ENCODE assay signal across 1 cellular context in the genomic region with DNA sequence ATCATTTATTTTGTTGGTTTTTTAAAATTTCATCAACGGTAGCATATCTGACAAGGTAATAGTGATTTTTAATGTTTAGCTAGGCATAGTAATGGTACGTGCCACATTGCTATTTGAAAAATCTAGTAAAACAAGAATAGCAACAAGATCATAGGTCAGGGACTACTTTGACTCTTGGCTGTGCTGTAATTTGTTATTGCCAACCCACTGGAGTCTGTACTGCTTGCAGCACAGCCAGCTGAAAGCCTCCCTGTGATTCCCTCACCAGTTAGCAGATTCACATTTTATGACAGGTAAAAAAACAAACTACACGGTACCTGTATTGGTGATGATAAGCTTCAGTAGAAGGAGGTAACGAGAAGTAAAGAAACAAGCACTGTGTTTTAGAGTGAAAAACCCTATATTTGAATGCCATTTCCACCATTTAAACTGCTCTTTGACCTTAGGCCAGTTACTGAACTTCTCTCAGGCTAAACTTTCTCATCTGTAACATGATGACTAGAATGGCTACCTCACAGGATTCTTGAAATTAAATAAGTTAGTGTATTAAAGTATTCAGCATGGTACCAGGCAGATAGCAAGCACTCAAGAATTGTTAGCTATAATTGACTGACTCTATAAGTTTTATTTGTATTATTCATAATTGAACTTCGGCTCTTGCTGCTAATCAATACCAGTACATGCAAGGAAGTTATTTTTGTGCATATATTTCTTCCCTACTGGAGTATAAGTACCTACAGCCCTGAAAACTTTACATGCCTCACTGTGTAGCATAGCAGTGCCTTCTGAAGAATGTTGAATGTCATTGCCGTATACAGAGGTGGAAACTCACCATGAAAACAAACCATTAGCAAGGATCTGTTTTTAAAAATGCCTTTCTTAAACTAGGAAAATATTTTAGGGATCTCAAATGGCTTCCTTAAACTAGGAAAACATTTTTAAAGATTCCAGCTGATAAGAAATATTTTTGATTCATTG.
TF ChIP-seq lines count a peak whose summit lies in the region.

No MANE protein-coding gene starts in this region.

TF ChIP-seq in HepG2, 621 proteins besides CTCF, POLR2A, EP300 and RAD21 (continued from another document and continues in another):
- TF ChIP-seq ZKSCAN8 (CRISPR knock-in tag; IDR thresholded peaks at IDR 0.05; ENCODE audit: borderline replicate concordance) (no peak; the same call in 1 of the 2 replicates), NCOA5 (CRISPR knock-in tag; IDR thresholded peaks at IDR 0.05) (no peak), TMF1 (CRISPR knock-in tag; IDR thresholded peaks at IDR 0.05; ENCODE audit: low read depth) (no peak), KMT2A (CRISPR knock-in tag; IDR thresholded peaks at IDR 0.05) (no peak), FOXO1 (CRISPR knock-in tag; IDR thresholded peaks at IDR 0.05) (peak; percentile 83; the same call in 1 of the 2 replicates), BRD4 (CRISPR knock-in tag; IDR thresholded peaks at IDR 0.05) (no peak), MED1 (CRISPR knock-in tag; IDR thresholded peaks at IDR 0.05) (peak; percentile 96), ZSCAN21 (CRISPR knock-in tag; IDR thresholded peaks at IDR 0.05; ENCODE audit: borderline replicate concordance) (no peak), POLR2AphosphoS5 (IDR thresholded peaks at IDR 0.05; ENCODE audit: low read depth, low read length) (peak; percentile 49; the same call in 1 of the 2 replicates), RBM39 (IDR thresholded peaks at IDR 0.05; ENCODE audit: low read depth, low read length, poor library complexity, severe bottlenecking) (no peak), ZSCAN29 (CRISPR knock-in tag; conservative IDR thresholded peaks at IDR 0.05) (0 out of 2 replicates have a peak, but pooled peaks have one; percentile 23), NCOR1 (IDR thresholded peaks at IDR 0.05; ENCODE audit: borderline replicate concordance, low read length) (peak; percentile 71; the same call in 1 of the 2 replicates), ZNF546 (CRISPR knock-in tag; conservative IDR thresholded peaks at IDR 0.05) (no peak), ZNF354B (CRISPR knock-in tag; IDR thresholded peaks at IDR 0.05) (no peak), PRPF4 (IDR thresholded peaks at IDR 0.05; ENCODE audit: low read depth, low read length, poor library complexity, severe bottlenecking) (no peak), MTA1 (CRISPR knock-in tag; IDR thresholded peaks at IDR 0.05; ENCODE audit: borderline replicate concordance) (no peak), ZNF138 (CRISPR knock-in tag; IDR thresholded peaks at IDR 0.05; ENCODE audit: low read depth) (no peak), FOXJ3 (CRISPR knock-in tag; IDR thresholded peaks at IDR 0.05; ENCODE audit: borderline replicate concordance) (peak; percentile 24; the same call in 1 of the 2 replicates), ZNF777 (CRISPR knock-in tag; IDR thresholded peaks at IDR 0.05) (no peak), NR2C2 (CRISPR knock-in tag; IDR thresholded peaks at IDR 0.05; ENCODE audit: borderline replicate concordance) (0 out of 2 replicates have a peak, but pooled peaks have one; percentile 33), MAZ (IDR thresholded peaks at IDR 0.05; ENCODE audit: borderline replicate concordance, low read depth, low read length) (no peak), MAZ (CRISPR knock-in tag; IDR thresholded peaks at IDR 0.05; ENCODE audit: low read depth) (no peak), PTBP1 (IDR thresholded peaks at IDR 0.05; ENCODE audit: low read depth, low read length, poor library complexity, severe bottlenecking) (no peak), CC2D1A (CRISPR knock-in tag; IDR thresholded peaks at IDR 0.05) (0 out of 2 replicates have a peak, but pooled peaks have one; percentile 82), ISL2 (CRISPR knock-in tag; IDR thresholded peaks at IDR 0.05) (peak; percentile 77), TARDBP (CRISPR knock-in tag; IDR thresholded peaks at IDR 0.05) (peak; percentile 23; the same call in 1 of the 2 replicates), ZNF550 (CRISPR knock-in tag; IDR thresholded peaks at IDR 0.05; ENCODE audit: borderline replicate concordance) (no peak), MIXL1 (CRISPR knock-in tag; IDR thresholded peaks at IDR 0.05) (peak; percentile 82; the same call in 1 of the 2 replicates), SMARCC2 (IDR thresholded peaks at IDR 0.05) (no peak), ZNF264 (CRISPR knock-in tag; IDR thresholded peaks at IDR 0.05) (peak; percentile 47; the same call in 1 of the 2 replicates), ZFP36L2 (CRISPR knock-in tag; IDR thresholded peaks at IDR 0.05) (no peak), ISX (CRISPR knock-in tag; conservative IDR thresholded peaks at IDR 0.05) (0 out of 2 replicates have a peak, but pooled peaks have one; percentile 4), DPF2 (CRISPR knock-in tag; IDR thresholded peaks at IDR 0.05; ENCODE audit: borderline replicate concordance, low read depth) (0 out of 2 replicates have a peak, but pooled peaks have one; percentile 22), ZNF878 (CRISPR knock-in tag; IDR thresholded peaks at IDR 0.05) (peak; percentile 26; the same call in 1 of the 2 replicates), FOSL2 (CRISPR knock-in tag; IDR thresholded peaks at IDR 0.05) (0 out of 2 replicates have a peak, but pooled peaks have one; percentile 7)
- TF ChIP-seq, protein P1, sequence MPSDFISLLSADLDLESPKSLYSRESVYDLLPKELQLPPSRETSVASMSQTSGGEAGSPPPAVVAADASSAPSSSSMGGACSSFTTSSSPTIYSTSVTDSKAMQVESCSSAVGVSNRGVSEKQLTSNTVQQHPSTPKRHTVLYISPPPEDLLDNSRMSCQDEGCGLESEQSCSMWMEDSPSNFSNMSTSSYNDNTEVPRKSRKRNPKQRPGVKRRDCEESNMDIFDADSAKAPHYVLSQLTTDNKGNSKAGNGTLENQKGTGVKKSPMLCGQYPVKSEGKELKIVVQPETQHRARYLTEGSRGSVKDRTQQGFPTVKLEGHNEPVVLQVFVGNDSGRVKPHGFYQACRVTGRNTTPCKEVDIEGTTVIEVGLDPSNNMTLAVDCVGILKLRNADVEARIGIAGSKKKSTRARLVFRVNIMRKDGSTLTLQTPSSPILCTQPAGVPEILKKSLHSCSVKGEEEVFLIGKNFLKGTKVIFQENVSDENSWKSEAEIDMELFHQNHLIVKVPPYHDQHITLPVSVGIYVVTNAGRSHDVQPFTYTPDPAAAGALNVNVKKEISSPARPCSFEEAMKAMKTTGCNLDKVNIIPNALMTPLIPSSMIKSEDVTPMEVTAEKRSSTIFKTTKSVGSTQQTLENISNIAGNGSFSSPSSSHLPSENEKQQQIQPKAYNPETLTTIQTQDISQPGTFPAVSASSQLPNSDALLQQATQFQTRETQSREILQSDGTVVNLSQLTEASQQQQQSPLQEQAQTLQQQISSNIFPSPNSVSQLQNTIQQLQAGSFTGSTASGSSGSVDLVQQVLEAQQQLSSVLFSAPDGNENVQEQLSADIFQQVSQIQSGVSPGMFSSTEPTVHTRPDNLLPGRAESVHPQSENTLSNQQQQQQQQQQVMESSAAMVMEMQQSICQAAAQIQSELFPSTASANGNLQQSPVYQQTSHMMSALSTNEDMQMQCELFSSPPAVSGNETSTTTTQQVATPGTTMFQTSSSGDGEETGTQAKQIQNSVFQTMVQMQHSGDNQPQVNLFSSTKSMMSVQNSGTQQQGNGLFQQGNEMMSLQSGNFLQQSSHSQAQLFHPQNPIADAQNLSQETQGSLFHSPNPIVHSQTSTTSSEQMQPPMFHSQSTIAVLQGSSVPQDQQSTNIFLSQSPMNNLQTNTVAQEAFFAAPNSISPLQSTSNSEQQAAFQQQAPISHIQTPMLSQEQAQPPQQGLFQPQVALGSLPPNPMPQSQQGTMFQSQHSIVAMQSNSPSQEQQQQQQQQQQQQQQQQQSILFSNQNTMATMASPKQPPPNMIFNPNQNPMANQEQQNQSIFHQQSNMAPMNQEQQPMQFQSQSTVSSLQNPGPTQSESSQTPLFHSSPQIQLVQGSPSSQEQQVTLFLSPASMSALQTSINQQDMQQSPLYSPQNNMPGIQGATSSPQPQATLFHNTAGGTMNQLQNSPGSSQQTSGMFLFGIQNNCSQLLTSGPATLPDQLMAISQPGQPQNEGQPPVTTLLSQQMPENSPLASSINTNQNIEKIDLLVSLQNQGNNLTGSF (CRISPR knock-in tag; IDR thresholded peaks at IDR 0.05): no peak
- TF ChIP-seq, protein P2, sequence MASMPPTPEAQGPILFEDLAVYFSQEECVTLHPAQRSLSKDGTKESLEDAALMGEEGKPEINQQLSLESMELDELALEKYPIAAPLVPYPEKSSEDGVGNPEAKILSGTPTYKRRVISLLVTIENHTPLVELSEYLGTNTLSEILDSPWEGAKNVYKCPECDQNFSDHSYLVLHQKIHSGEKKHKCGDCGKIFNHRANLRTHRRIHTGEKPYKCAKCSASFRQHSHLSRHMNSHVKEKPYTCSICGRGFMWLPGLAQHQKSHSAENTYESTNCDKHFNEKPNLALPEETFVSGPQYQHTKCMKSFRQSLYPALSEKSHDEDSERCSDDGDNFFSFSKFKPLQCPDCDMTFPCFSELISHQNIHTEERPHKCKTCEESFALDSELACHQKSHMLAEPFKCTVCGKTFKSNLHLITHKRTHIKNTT (CRISPR knock-in tag; IDR thresholded peaks at IDR 0.05): no peak
- TF ChIP-seq, protein P3, sequence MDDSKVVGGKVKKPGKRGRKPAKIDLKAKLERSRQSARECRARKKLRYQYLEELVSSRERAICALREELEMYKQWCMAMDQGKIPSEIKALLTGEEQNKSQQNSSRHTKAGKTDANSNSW (CRISPR knock-in tag; IDR thresholded peaks at IDR 0.05; ENCODE audit: borderline replicate concordance): no peak
- TF ChIP-seq, protein P4, sequence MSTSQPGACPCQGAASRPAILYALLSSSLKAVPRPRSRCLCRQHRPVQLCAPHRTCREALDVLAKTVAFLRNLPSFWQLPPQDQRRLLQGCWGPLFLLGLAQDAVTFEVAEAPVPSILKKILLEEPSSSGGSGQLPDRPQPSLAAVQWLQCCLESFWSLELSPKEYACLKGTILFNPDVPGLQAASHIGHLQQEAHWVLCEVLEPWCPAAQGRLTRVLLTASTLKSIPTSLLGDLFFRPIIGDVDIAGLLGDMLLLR (CRISPR knock-in tag; IDR thresholded peaks at IDR 0.05): no peak
- TF ChIP-seq, protein P5, sequence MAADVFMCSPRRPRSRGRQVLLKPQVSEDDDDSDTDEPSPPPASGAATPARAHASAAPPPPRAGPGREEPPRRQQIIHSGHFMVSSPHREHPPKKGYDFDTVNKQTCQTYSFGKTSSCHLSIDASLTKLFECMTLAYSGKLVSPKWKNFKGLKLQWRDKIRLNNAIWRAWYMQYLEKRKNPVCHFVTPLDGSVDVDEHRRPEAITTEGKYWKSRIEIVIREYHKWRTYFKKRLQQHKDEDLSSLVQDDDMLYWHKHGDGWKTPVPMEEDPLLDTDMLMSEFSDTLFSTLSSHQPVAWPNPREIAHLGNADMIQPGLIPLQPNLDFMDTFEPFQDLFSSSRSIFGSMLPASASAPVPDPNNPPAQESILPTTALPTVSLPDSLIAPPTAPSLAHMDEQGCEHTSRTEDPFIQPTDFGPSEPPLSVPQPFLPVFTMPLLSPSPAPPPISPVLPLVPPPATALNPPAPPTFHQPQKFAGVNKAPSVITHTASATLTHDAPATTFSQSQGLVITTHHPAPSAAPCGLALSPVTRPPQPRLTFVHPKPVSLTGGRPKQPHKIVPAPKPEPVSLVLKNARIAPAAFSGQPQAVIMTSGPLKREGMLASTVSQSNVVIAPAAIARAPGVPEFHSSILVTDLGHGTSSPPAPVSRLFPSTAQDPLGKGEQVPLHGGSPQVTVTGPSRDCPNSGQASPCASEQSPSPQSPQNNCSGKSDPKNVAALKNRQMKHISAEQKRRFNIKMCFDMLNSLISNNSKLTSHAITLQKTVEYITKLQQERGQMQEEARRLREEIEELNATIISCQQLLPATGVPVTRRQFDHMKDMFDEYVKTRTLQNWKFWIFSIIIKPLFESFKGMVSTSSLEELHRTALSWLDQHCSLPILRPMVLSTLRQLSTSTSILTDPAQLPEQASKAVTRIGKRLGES (CRISPR knock-in tag; IDR thresholded peaks at IDR 0.05; ENCODE audit: borderline replicate concordance): no peak
- TF ChIP-seq, protein P6, sequence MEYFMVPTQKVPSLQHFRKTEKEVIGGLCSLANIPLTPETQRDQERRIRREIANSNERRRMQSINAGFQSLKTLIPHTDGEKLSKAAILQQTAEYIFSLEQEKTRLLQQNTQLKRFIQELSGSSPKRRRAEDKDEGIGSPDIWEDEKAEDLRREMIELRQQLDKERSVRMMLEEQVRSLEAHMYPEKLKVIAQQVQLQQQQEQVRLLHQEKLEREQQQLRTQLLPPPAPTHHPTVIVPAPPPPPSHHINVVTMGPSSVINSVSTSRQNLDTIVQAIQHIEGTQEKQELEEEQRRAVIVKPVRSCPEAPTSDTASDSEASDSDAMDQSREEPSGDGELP (IDR thresholded peaks at IDR 0.05; ENCODE audit: borderline replicate concordance, low read depth): peak; percentile 80
- TF ChIP-seq, protein P7, sequence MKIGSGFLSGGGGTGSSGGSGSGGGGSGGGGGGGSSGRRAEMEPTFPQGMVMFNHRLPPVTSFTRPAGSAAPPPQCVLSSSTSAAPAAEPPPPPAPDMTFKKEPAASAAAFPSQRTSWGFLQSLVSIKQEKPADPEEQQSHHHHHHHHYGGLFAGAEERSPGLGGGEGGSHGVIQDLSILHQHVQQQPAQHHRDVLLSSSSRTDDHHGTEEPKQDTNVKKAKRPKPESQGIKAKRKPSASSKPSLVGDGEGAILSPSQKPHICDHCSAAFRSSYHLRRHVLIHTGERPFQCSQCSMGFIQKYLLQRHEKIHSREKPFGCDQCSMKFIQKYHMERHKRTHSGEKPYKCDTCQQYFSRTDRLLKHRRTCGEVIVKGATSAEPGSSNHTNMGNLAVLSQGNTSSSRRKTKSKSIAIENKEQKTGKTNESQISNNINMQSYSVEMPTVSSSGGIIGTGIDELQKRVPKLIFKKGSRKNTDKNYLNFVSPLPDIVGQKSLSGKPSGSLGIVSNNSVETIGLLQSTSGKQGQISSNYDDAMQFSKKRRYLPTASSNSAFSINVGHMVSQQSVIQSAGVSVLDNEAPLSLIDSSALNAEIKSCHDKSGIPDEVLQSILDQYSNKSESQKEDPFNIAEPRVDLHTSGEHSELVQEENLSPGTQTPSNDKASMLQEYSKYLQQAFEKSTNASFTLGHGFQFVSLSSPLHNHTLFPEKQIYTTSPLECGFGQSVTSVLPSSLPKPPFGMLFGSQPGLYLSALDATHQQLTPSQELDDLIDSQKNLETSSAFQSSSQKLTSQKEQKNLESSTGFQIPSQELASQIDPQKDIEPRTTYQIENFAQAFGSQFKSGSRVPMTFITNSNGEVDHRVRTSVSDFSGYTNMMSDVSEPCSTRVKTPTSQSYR (CRISPR knock-in tag; IDR thresholded peaks at IDR 0.05; ENCODE audit: borderline replicate concordance): no peak
